ENCODE assay signal across 10 cellular contexts in genomic region chr16:53864819-53865491, GRCh38.
DNase-seq lines count a peak whose midpoint lies in the region; ATAC-seq, FAIRE-seq and TF ChIP-seq lines count a peak whose summit lies in the region.
"Had no signal": no experiment of that assay in that cellular context is flagged by ENCODE, and none has a peak within 500 bp of the region (broad histone marks: within the 10 kb centered on the region; RNA-seq: fewer than 3 reads in every experiment).

No MANE protein-coding gene starts in this region.

- H3K9me1 ChIP-seq in keratinocyte (ENCODE audit: control insufficient read depth, extremely low read depth, insufficient read depth, low read length): no peaks in the 10 kb centered on the region

- dilution Hi-C loops in keratinocyte (cut with MboI; ENCODE audit: extremely low pct_ligation_motif_present, low sequenced_read_pairs): no loop called here

- H3K9me3 ChIP-seq in BLaER1 (no peaks in the 10 kb centered on the region), HCT116 (ENCODE audit: control insufficient read depth in 1 of 2, insufficient read depth in 1 of 2, low read depth in 1 of 2, low read length in 2 of 2) (no peaks in the 10 kb centered on the region), keratinocyte (ENCODE audit: control insufficient read depth, low read depth, low read length) (no peaks in the 10 kb centered on the region)

- H3K79me2 ChIP-seq in HCT116 (ENCODE audit: insufficient read depth, low read length) (no peaks in the 10 kb centered on the region), keratinocyte (ENCODE audit: control insufficient read depth, insufficient read depth, low read length) (peaks cover 2% of the 10 kb centered on the region)

- 51 to 52% methylated on average over 2 of the region's 2 CpGs for WGBS in lower leg skin, 2 donors

- H2AFZ ChIP-seq in HCT116 (ENCODE audit: low read depth, low read length, poor library complexity, severe bottlenecking) (no peak overlapping the region), keratinocyte (ENCODE audit: control insufficient read depth, low read length) (no peak overlapping the region)

- H4K20me1 ChIP-seq in BLaER1: no peaks in the 10 kb centered on the region
- H4K20me1 ChIP-seq in HCT116 (ENCODE audit: insufficient read depth): no peaks in the 10 kb centered on the region
- H4K20me1 ChIP-seq in keratinocyte (ENCODE audit: control insufficient read depth, extremely low read depth, insufficient read depth, low read length): no peaks in the 10 kb centered on the region

- peak; percentile 80 for FAIRE-seq in keratinocyte (lab: Jason Lieb, UNC)

- H3K4me3 ChIP-seq in BLaER1 (no peak overlapping the region), HCT116 (replicated peaks in 1 of 2; ENCODE audit: low read depth in 1 of 2, low read length in 2 of 2) (peak overlapping the region in 1 of 2 experiments; percentile 19; a peak in 1 of 4 replicates), keratinocyte (ENCODE audit: control insufficient read depth in 2 of 3, extremely low read depth in 1 of 3, insufficient read depth in 2 of 3, low read depth in 1 of 3, low read length in 3 of 3) (no peak overlapping the region), H7 (ENCODE audit: insufficient read depth, low read depth, low read length) (no peak overlapping the region), lower leg skin (ENCODE audit: low read depth, poor library complexity, severe bottlenecking) (no peak overlapping the region)

- POLR2A ChIA-PET in HCT116 (lab: Charles Lee): interaction anchor here (1.0 kb wide), 1 partner anchor 43 kb away, joined by 3 read pairs; no protein-coding TSS in a partner anchor

- peak; percentile 58 for DNase-seq in HCT116 (ENCODE audit: low read depth, low spot score)
- peak; percentile 10 for DNase-seq in SKM-1 (lab: John Stamatoyannopoulos, UW; ENCODE audit: unreplicated experiment)
- DNase-seq in keratinocyte (ENCODE audit: low read depth, low spot score): peak; percentile 26
- no peak for DNase-seq in H7
- no peak for DNase-seq in lower leg skin (ENCODE audit: low spot score in 2 of 2)
- DNase-seq: activated naive CD8-positive, alpha-beta T cell treated with anti-CD3 and anti-CD28 coated beads, Interleukin-2, amount 10 ng/mL, durations not matched to agents 7 days and 5 days; NCI-H1694 treated with DMSO at 0.1 percent for 48 hours had no signal

- TF ChIP-seq POLR2A in HCT116 (IDR thresholded peaks at IDR 0.05; ENCODE audit: borderline replicate concordance, extremely low read depth, insufficient read depth, insufficient read length) (no peak), lower leg skin (IDR thresholded peaks at IDR 0.05) (no peak)

- TF ChIP-seq CTCF in HCT116 (IDR thresholded peaks at IDR 0.05 in 2 of 3, conservative IDR thresholded peaks at IDR 0.05 in 1 of 3; ENCODE audit: borderline replicate concordance in 1 of 3, insufficient read depth in 1 of 3, low read depth in 2 of 3, low read length in 2 of 3) (no peak), keratinocyte (optimal IDR thresholded peaks at IDR 0.05 in 1 of 3, IDR thresholded peaks at IDR 0.05 in 1 of 3, conservative IDR thresholded peaks at IDR 0.05 in 1 of 3; ENCODE audit: extremely low read depth in 1 of 3, insufficient read depth in 2 of 3, low read length in 3 of 3) (no peak), lower leg skin (IDR thresholded peaks at IDR 0.05) (no peak)

- no peak for TF ChIP-seq RAD21 in HCT116 (IDR thresholded peaks at IDR 0.05; ENCODE audit: low read depth)

- BruUV-seq in HCT116 (replicated peaks; lab: Mats Ljungman, UMichigan): no TSS peak

- RAD21 ChIA-PET in HCT116 (lab: Charles Lee; ENCODE audit: low non-redundant PET in 1 of 2, low total read pairs in 2 of 2, uncharacterized antibody in 2 of 2, unreplicated experiment in 2 of 2): interaction anchor here in 1 of 2 experiments (0.6 kb wide), 1 partner anchor 146 kb away, joined by 4 read pairs; no protein-coding TSS in a partner anchor

- CTCF ChIA-PET in HCT116 (lab: Charles Lee): no interaction called here

- H3K9me2 ChIP-seq in HCT116 (ENCODE audit: insufficient read depth): no peaks in the 10 kb centered on the region

- H3K4me1 ChIP-seq in BLaER1 (peaks cover 10% of the 10 kb centered on the region), HCT116 (ENCODE audit: control insufficient read depth in 1 of 2, insufficient read depth in 2 of 2, low read length in 2 of 2) (peaks cover 26 to 28% of the 10 kb centered on the region in 2 experiments), keratinocyte (ENCODE audit: control insufficient read depth, extremely low read depth, insufficient read depth, low read length) (peaks cover 22% of the 10 kb centered on the region)

- peaks cover 4% of the 10 kb centered on the region; the same call in 1 of the 2 replicates for H3K36me3 ChIP-seq in BLaER1
- H3K36me3 ChIP-seq in HCT116 (ENCODE audit: control insufficient read depth in 1 of 2, insufficient read depth in 2 of 2, low read length in 2 of 2): no peaks in the 10 kb centered on the region
- H3K36me3 ChIP-seq in keratinocyte (ENCODE audit: control insufficient read depth in 2 of 2, extremely low read depth in 1 of 2, insufficient read depth in 2 of 2, low read length in 2 of 2): no peaks in the 10 kb centered on the region
- H3K36me3 ChIP-seq in H7 (replicated peaks; ENCODE audit: control insufficient read depth, insufficient read depth, low read length): no peaks in the 10 kb centered on the region

- H3K9ac ChIP-seq in BLaER1: no peak overlapping the region
- peak overlapping the region; percentile 19; the same call in 1 of the 2 replicates for H3K9ac ChIP-seq in HCT116 (ENCODE audit: low read length)
- H3K9ac ChIP-seq in keratinocyte (ENCODE audit: control insufficient read depth, extremely low read depth, insufficient read depth, low read length): peak overlapping the region; percentile 46

- intact Hi-C loops in HCT116 (cut with micrococcal nuclease) (no loop called here), lower leg skin (cut with DNase I; ENCODE audit: low total_unique reads) (no loop called here)

- no peaks in the 10 kb centered on the region for H3K27me3 ChIP-seq in BLaER1
- H3K27me3 ChIP-seq in HCT116 (ENCODE audit: insufficient read depth, low read length): no peaks in the 10 kb centered on the region
- no peaks in the 10 kb centered on the region for H3K27me3 ChIP-seq in keratinocyte (ENCODE audit: control insufficient read depth, extremely low read depth, insufficient read depth, low read length)
- no peaks in the 10 kb centered on the region for H3K27me3 ChIP-seq in H7 (ENCODE audit: control insufficient read depth, insufficient read depth, low read length)

- ATAC-seq in HCT116: peak; percentile 86
- no peak for ATAC-seq in GM21447 (IDR thresholded peaks at IDR 0.05; ENCODE audit: unreplicated experiment)
- no peak for ATAC-seq in GM19328 (IDR thresholded peaks at IDR 0.05; ENCODE audit: unreplicated experiment)

- H3K27ac ChIP-seq in BLaER1: no peak overlapping the region
- peak overlapping the region; percentile 77 for H3K27ac ChIP-seq in HCT116 (ENCODE audit: low read depth, low read length)
- H3K27ac ChIP-seq in keratinocyte (ENCODE audit: control insufficient read depth, insufficient read depth, low read length): peak overlapping the region; percentile 82

- H3K4me2 ChIP-seq in BLaER1: peak overlapping the region; percentile 51
- peak overlapping the region; percentile 63 for H3K4me2 ChIP-seq in HCT116 (ENCODE audit: low read length)
- peak overlapping the region; percentile 36 for H3K4me2 ChIP-seq in keratinocyte (ENCODE audit: control insufficient read depth, extremely low read depth, insufficient read depth, low read depth, low read length)

TF ChIP-seq in HCT116, 20 proteins besides CTCF, POLR2A, EP300 and RAD21 (continues in another document):
- 0 out of 2 replicates have a peak, but pooled peaks have one; percentile 37 for TF ChIP-seq CBX3 (IDR thresholded peaks at IDR 0.05; ENCODE audit: low read depth)
- TF ChIP-seq ZFX (IDR thresholded peaks at IDR 0.05): no peak
- TF ChIP-seq POLR2AphosphoS5 (IDR thresholded peaks at IDR 0.05; ENCODE audit: low read depth, low read length): 0 out of 2 replicates have a peak, but pooled peaks have one; percentile 24
- TF ChIP-seq ELF1 (IDR thresholded peaks at IDR 0.05; ENCODE audit: borderline replicate concordance, low read depth): no peak
- TF ChIP-seq ZBTB33 (IDR thresholded peaks at IDR 0.05; ENCODE audit: extremely low read depth, insufficient replicate concordance, low read length): no peak
- TF ChIP-seq ZNF274 (IDR thresholded peaks at IDR 0.05; ENCODE audit: low read depth, low read length): no peak
- TF ChIP-seq SRF (IDR thresholded peaks at IDR 0.05; ENCODE audit: low read depth): peak; percentile 50; the same call in 1 of the 2 replicates
- TF ChIP-seq EGR1 (IDR thresholded peaks at IDR 0.05; ENCODE audit: low read depth): no peak; the same call in 1 of the 2 replicates
- TF ChIP-seq ATF3 (IDR thresholded peaks at IDR 0.05): no peak
- no peak for TF ChIP-seq TCF7L2 (IDR thresholded peaks at IDR 0.05; ENCODE audit: borderline replicate concordance, extremely low read depth, insufficient read depth, insufficient read length)
- no peak; the same call in 1 of the 2 replicates for TF ChIP-seq CEBPB (IDR thresholded peaks at IDR 0.05; ENCODE audit: low read depth)
- no peak for TF ChIP-seq YY1 (IDR thresholded peaks at IDR 0.05; ENCODE audit: extremely low read depth, insufficient replicate concordance, low read depth, low read length)
- TF ChIP-seq EZH2 (IDR thresholded peaks at IDR 0.05): no peak
- peak; percentile 79 for TF ChIP-seq SP1 (IDR thresholded peaks at IDR 0.05; ENCODE audit: low read depth)
- TF ChIP-seq SIN3A (IDR thresholded peaks at IDR 0.05; ENCODE audit: low read depth): no peak

Comparison
In these comparisons a context has a peak if more than half of its experiments do, and no peak if none do; other contexts are left out.
1. DNase-seq: peak in HCT116 (single experiment), SKM-1 (single experiment) and keratinocyte (single experiment); none in H7 (single experiment) and lower leg skin (0 of 2).
2. Peak in every context shown above with its lines, with median percentiles within 50 percentile points of each other: H3K4me2 ChIP-seq.